Comparison of ENCODE assay signal across 16 cellular contexts in genomic region chr19:43181869-43182771, GRCh38. TPM values are rescaled to one million over a fixed set of nuclear protein-coding genes. Genes with fewer than 3 reads are reported as not detected.
DNase-seq lines count a peak whose midpoint lies in the region; ATAC-seq, FAIRE-seq and TF ChIP-seq lines count a peak whose summit lies in the region.
"Not testable (repeated sequence)": the region's sequence is repeated elsewhere in the genome, so short reads cannot be mapped to it uniquely, and the experiment has no call there.
"Had no signal": no experiment of that assay in that cellular context is flagged by ENCODE, and none has a peak within 500 bp of the region (broad histone marks: within the 10 kb centered on the region; RNA-seq: fewer than 3 reads in every experiment).

No MANE protein-coding gene starts in this region.

- not testable (repeated sequence) for TF ChIP-seq POLR2A in A549 (IDR thresholded peaks at IDR 0.05; ENCODE audit: low read length)

- not testable (repeated sequence) for H2AFZ ChIP-seq in PC-9

- CTCF ChIA-PET in A549 (lab: Yijun Ruan, JAX), result interaction anchor here (1.0 to 1.3 kb wide), 2 partner anchors 10 to 88 kb away, joined by 3 read pairs; no protein-coding TSS in a partner anchor
- CTCF ChIA-PET in Calu3 (lab: Charles Lee), result interaction anchor here (0.9 kb wide), 1 partner anchor 23 kb away, joined by 3 read pairs; the partner anchor contains the start of gene PSG4
- CTCF ChIA-PET in HEK293 (lab: Yijun Ruan, JAX), result interaction anchor here (0.6 to 3.8 kb wide), 9 partner anchors 8 to 778 kb away, joined by 3 to 51 read pairs (median 3); partner anchors contain the start of gene PSG4
- CTCF ChIA-PET in PC-9 (lab: Charles Lee), result not testable (repeated sequence)

- POLR2A ChIA-PET in A549 (lab: Yijun Ruan, JAX); PC-9 (lab: Charles Lee; ENCODE audit: unreplicated experiment): not testable (repeated sequence)
- POLR2A ChIA-PET in HEK293 (lab: Yijun Ruan, JAX), result interaction anchor here (0.6 to 1.3 kb wide), 2 partner anchors 10 to 27 kb away, joined by 3 to 12 read pairs; no protein-coding TSS in a partner anchor

- H3K4me1 ChIP-seq in A549 (peaks cover 33% of the 10 kb centered on the region), PC-9 (replicated peaks; ENCODE audit: insufficient read depth) (peaks cover 38% of the 10 kb centered on the region)
- H3K4me1 ChIP-seq in HEK293 (ENCODE audit: control insufficient read depth, insufficient read depth, low read length); adipocyte (ENCODE audit: control insufficient read depth, insufficient read depth, low read length): not testable (repeated sequence)

- H3K4me2 ChIP-seq in A549 (peak overlapping the region; percentile 53), PC-9 (peak overlapping the region; percentile 30)

- peak overlapping the region; percentile 89 for H3K27ac Mint-ChIP-seq in Calu3 (ENCODE audit: unreplicated experiment)

- peaks cover 21% of the 10 kb centered on the region for H3F3A ChIP-seq in PC-9 (ENCODE audit: insufficient read depth, low read depth)

- H3K9me3 ChIP-seq in A549; HEK293 (ENCODE audit: control insufficient read depth, insufficient read depth, low read depth, low read length); PC-9 (ENCODE audit: insufficient read depth, low read depth); adipocyte (ENCODE audit: control insufficient read depth, low read length): not testable (repeated sequence)

- H3K27ac ChIP-seq in A549 (peak overlapping the region; percentile 75 to 77), HEK293 (ENCODE audit: extremely low read depth, low read depth, low read length) (0 out of 2 replicates have a peak overlapping the region, but pooled peaks have one; percentile 0), PC-9 (peak overlapping the region; percentile 86)

- not testable (repeated sequence) for H3K4me3 ChIP-seq in A549; HEK293 (ENCODE audit: low read depth, low read length); PC-9; adipocyte (ENCODE audit: low read length); choroid plexus epithelial cell (ENCODE audit: low read depth, low read length)

- not testable (repeated sequence) for H3K36me3 Mint-ChIP-seq in Calu3 (ENCODE audit: insufficient read depth, unreplicated experiment)

- peak; percentile 62 to 68; a peak in 2 of 5 replicates for TF ChIP-seq EP300 in A549 (IDR thresholded peaks at IDR 0.05)

- H3K79me2 ChIP-seq in PC-9 (ENCODE audit: low read depth), result not testable (repeated sequence)

- ATAC-seq in A549, result peak in 1 of 2 experiments; percentile 87; a peak in 4 of 6 replicates

- not testable (repeated sequence) for TF ChIP-seq CTCF in A549 (IDR thresholded peaks at IDR 0.05); Calu3 (IDR thresholded peaks at IDR 0.05; ENCODE audit: unreplicated experiment); HEK293 (tag by site-specific recombination; IDR thresholded peaks at IDR 0.05); PC-9 (conservative IDR thresholded peaks at IDR 0.05); choroid plexus epithelial cell (conservative IDR thresholded peaks at IDR 0.05; ENCODE audit: low read depth, low read length)

- DNase-seq in A549 (ENCODE audit: low read depth in 1 of 2, low spot score in 1 of 2) (peak; percentile 52 to 61), Calu3 (peak; percentile 71), PC-9 (peak; percentile 68 to 91), adipocyte (ENCODE audit: low read depth) (peak; percentile 71), choroid plexus epithelial cell (ENCODE audit: low read depth) (peak; percentile 74), fibroblast of the conjunctiva (ENCODE audit: low read depth) (peak; percentile 3), non-pigmented ciliary epithelial cell (ENCODE audit: low read depth) (peak; percentile 77)

- H3K27me3 ChIP-seq in PC-9 (ENCODE audit: insufficient read depth, low read depth); adipocyte (replicated peaks; ENCODE audit: control insufficient read depth, insufficient read depth, low read length): not testable (repeated sequence)

- not testable (repeated sequence) for BruUV-seq in Calu3 (replicated peaks; lab: Mats Ljungman, UMichigan); PC-9 (replicated peaks; lab: Mats Ljungman, UMichigan)

- not testable (repeated sequence) for H3K36me3 ChIP-seq in HEK293 (ENCODE audit: control insufficient read depth in 2 of 2, insufficient read depth in 1 of 2, low read length in 2 of 2); PC-9 (ENCODE audit: low read depth); adipocyte (ENCODE audit: control insufficient read depth, insufficient read depth, low read length, severe bottlenecking)

- TF ChIP-seq RAD21 in A549 (conservative IDR thresholded peaks at IDR 0.05 in 1 of 2, IDR thresholded peaks at IDR 0.05 in 1 of 2), result not testable (repeated sequence)

- WGBS in A549 (ENCODE audit: missing lambda C conversion rate), result 7% methylated on average over 4 of the region's 4 CpGs

- H3K9me2 ChIP-seq in PC-9 (ENCODE audit: insufficient read depth), result not testable (repeated sequence)

- FAIRE-seq in A549 (lab: Jason Lieb, UNC), result peak; percentile 63

- not testable (repeated sequence) for H3K4me3 Mint-ChIP-seq in Calu3 (ENCODE audit: low read depth, unreplicated experiment)

- not testable (repeated sequence) for H4K20me1 ChIP-seq in PC-9 (ENCODE audit: insufficient read depth)

- not testable (repeated sequence) for H3K9ac ChIP-seq in adipocyte (ENCODE audit: low read length)

- H3K9me3 Mint-ChIP-seq in Calu3 (ENCODE audit: low read depth, unreplicated experiment), result not testable (repeated sequence)

- intact Hi-C loops in Calu3 (cut with micrococcal nuclease; ENCODE audit: unreplicated experiment), result not testable (repeated sequence)
- intact Hi-C loops in PC-9 (cut with micrococcal nuclease; ENCODE audit: unreplicated experiment), result loop anchor here (1.0 kb wide), 2 partner anchors 62 to 83 kb away; no protein-coding TSS in a partner anchor

- H3K4me1 Mint-ChIP-seq in Calu3 (ENCODE audit: low read depth, unreplicated experiment), result peaks cover 70% of the 10 kb centered on the region

- H3K27me3 Mint-ChIP-seq in Calu3 (ENCODE audit: unreplicated experiment), result not testable (repeated sequence)

TF ChIP-seq in A549, 52 proteins besides CTCF, POLR2A, EP300 and RAD21:
- TF ChIP-seq FOSL2 (IDR thresholded peaks at IDR 0.05), result not testable (repeated sequence)
- TF ChIP-seq FOSL2 (CRISPR knock-in tag; IDR thresholded peaks at IDR 0.05) (peak; percentile 45), MAX (IDR thresholded peaks at IDR 0.05) (peak; percentile 63), GATA3 (IDR thresholded peaks at IDR 0.05; ENCODE audit: borderline replicate concordance) (peak; percentile 94; the same call in 1 of the 2 replicates), USF2 (IDR thresholded peaks at IDR 0.05) (peak; percentile 50), JUNB (IDR thresholded peaks at IDR 0.05) (peak; percentile 58; the same call in 1 of the 2 replicates), CEBPB (IDR thresholded peaks at IDR 0.05) (peak in 1 of 2 experiments; percentile 36; a peak in 2 of 4 replicates)

TF ChIP-seq in HEK293, 187 proteins besides CTCF, POLR2A, EP300 and RAD21 (continues in another document):
- peak; percentile 72; the same call in 1 of the 2 replicates for TF ChIP-seq ZNF280D (tag by site-specific recombination; IDR thresholded peaks at IDR 0.05)
- peak; percentile 31; the same call in 1 of the 2 replicates for TF ChIP-seq ZNF391 (tag by site-specific recombination; IDR thresholded peaks at IDR 0.05; ENCODE audit: borderline replicate concordance, low read depth)
- peak; percentile 71 for TF ChIP-seq FEZF1 (tag by site-specific recombination; IDR thresholded peaks at IDR 0.05)
- TF ChIP-seq ZFP69B (tag by site-specific recombination; IDR thresholded peaks at IDR 0.05), result peak; percentile 89

RNA-seq across cellular contexts. Expression of gene PSG5, which starts 4.2 kb away (rescaled TPM):
- polyA plus RNA-seq in A549 (2011; rRNA removed), result 0.26 and 0.29 TPM in 2 replicates
- 0.25 TPM in 2 replicates for polyA plus RNA-seq in A549 (2012; cell fraction: cytosol; rRNA removed)
- polyA plus RNA-seq in A549 (2012; cell fraction: nucleus; rRNA removed), result 0.28 and 0.29 TPM in 2 replicates
- polyA plus RNA-seq in A549 (2017; fragmentation: RNase III; extraction: RNeasy Plus Mini Kit Qiagen cat#74134 plus additional on column Dnase treatment), result 0.35 to 0.39 TPM (median 0.36 TPM) in 3 replicates
- 0.17 and 0.49 TPM in 2 replicates for polyA minus RNA-seq in A549 (2011; rRNA and poly(A)+ RNA removed)
- not detected in 2 replicates for total RNA-seq in Calu3 (2022)
- total RNA-seq in PC-9 (2021), result 0.43 and 2.3 TPM in 2 replicates
- total RNA-seq: activated B cell treated with CpG ODN at 0.5 μM for 24 hours; CD4-positive, alpha-beta memory T cell; H1; OCI-LY7; omental fat pad; right cardiac atrium; SJCRH30; urinary bladder had no signal
- polyA plus RNA-seq: CD4-positive, alpha-beta memory T cell; H1; right cardiac atrium; urinary bladder had no signal

RNA-seq across cellular contexts. Expression of gene PSG4, which starts 23.3 kb away (rescaled TPM):
- polyA plus RNA-seq in A549 (2011; rRNA removed), result 0.52 and 0.56 TPM in 2 replicates
- polyA plus RNA-seq in A549 (2012; cell fraction: cytosol; rRNA removed), result 0.30 and 0.32 TPM in 2 replicates
- polyA plus RNA-seq in A549 (2012; cell fraction: nucleus; rRNA removed), result 0.27 and 0.66 TPM in 2 replicates
- 0.58 to 1.0 TPM (median 0.78 TPM) in 3 replicates for polyA plus RNA-seq in A549 (2017; fragmentation: RNase III; extraction: RNeasy Plus Mini Kit Qiagen cat#74134 plus additional on column Dnase treatment)
- 0.17 and 0.44 TPM in 2 replicates for polyA minus RNA-seq in A549 (2011; rRNA and poly(A)+ RNA removed)
- 11.2 and 11.9 TPM in 2 replicates for total RNA-seq in Calu3 (2022)
- 0.24 TPM in 1 of 2 replicates, not detected in the other for total RNA-seq in PC-9 (2021)
- total RNA-seq: activated B cell treated with CpG ODN at 0.5 μM for 24 hours; CD4-positive, alpha-beta memory T cell; H1; OCI-LY7; omental fat pad; right cardiac atrium; SJCRH30 had no signal
- polyA plus RNA-seq: CD4-positive, alpha-beta memory T cell; H1; right cardiac atrium; urinary bladder had no signal

Comparison
In these comparisons a context has a peak if more than half of its experiments do, and no peak if none do; other contexts are left out.
1. DNase-seq: peak in every context shown above with its lines; median percentile 80 in PC-9; 77 in non-pigmented ciliary epithelial cell; 74 in choroid plexus epithelial cell; 71 in Calu3; 71 in adipocyte; 56 in A549; 3 in fibroblast of the conjunctiva.
2. H3K27ac ChIP-seq: peak in every context shown above with its lines; median percentile 86 in PC-9; 76 in A549; 0 in HEK293.